In the genomic region with DNA sequence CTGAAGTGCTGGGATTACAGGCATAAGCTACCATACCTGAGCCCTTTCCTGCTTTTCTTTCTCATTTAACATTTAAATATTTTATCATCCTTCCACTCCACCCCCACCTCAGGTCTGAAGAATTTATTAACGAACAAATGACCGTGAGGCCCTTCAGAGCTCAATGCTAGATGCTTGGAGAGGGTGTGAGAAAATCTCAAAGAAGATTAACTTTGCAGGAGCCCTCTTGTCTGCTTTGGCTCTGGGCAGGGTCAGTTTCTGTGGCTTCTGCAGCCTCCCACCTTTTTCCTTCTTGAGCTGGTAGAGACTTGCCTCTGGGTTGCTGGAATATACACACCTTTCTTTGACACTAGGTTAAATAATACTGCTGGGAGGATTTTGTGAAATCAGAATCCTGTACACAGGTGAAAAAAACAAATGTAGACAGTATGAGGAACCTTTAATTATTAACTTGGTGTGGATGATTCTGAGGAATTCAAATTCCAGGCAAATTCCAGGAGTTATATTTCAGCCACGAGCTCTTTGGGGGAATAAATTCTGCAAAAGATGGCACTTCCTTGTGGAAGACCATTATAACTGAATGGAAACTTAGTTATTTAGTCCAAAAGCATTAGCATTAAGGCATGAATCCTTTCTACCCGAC, we compare ENCODE assay signal across 27 cellular contexts. TPM values are rescaled to one million over a fixed set of nuclear protein-coding genes. Genes with fewer than 3 reads are reported as not detected.
DNase-seq lines count a peak whose midpoint lies in the region; ATAC-seq, FAIRE-seq and TF ChIP-seq lines count a peak whose summit lies in the region.
"Had no signal": no experiment of that assay in that cellular context is flagged by ENCODE, and none has a peak within 500 bp of the region (broad histone marks: within the 10 kb centered on the region; RNA-seq: fewer than 3 reads in every experiment).

No MANE protein-coding gene starts in this region.

- no peak for TF ChIP-seq CTCF in bronchial epithelial cell (IDR thresholded peaks at IDR 0.05; ENCODE audit: insufficient read depth, low read length, severe bottlenecking)
- no peak for TF ChIP-seq CTCF in GM13976 (IDR thresholded peaks at IDR 0.05; ENCODE audit: borderline replicate concordance, control extremely low read depth, extremely low read depth, insufficient read depth, missing control alignments)

- no peaks in the 10 kb centered on the region for H3K36me3 ChIP-seq in bronchial epithelial cell (ENCODE audit: control insufficient read depth, insufficient read depth, low read length)
- H3K36me3 ChIP-seq: gastroesophageal sphincter, MG63, SJSA1, thyroid gland had no signal

- no peak for TF ChIP-seq EP300 in Ishikawa (IDR thresholded peaks at IDR 0.05; ENCODE audit: borderline replicate concordance)

- ATAC-seq in left colon (no peak), GM18498 (IDR thresholded peaks at IDR 0.05; ENCODE audit: unreplicated experiment) (no peak)
- ATAC-seq: gastroesophageal sphincter had no signal

- no peak for TF ChIP-seq RAD21 in Ishikawa (IDR thresholded peaks at IDR 0.05; ENCODE audit: low read depth)

- no peak for FAIRE-seq in bronchial epithelial cell (lab: Jason Lieb, UNC)
- FAIRE-seq: GM12892, HTR-8/SVneo, islet of Langerhans had no signal

- intact Hi-C loops in left colon (cut with DNase I, micrococcal nuclease) = no loop called here

- H3K27me3 ChIP-seq in bronchial epithelial cell (ENCODE audit: control insufficient read depth, insufficient read depth, low read length) = no peaks in the 10 kb centered on the region
- H3K27me3 ChIP-seq: gastroesophageal sphincter, MG63, SJSA1, thyroid gland had no signal

- H3K4me3 ChIP-seq in bronchial epithelial cell (ENCODE audit: low read depth, low read length) = no peak overlapping the region
- H3K4me3 ChIP-seq: gastroesophageal sphincter, MG63, SJSA1, skin epidermis, thyroid gland had no signal

- DNase-seq in bronchial epithelial cell (ENCODE audit: low read depth) (peak; percentile 35), left kidney (ENCODE audit: low read depth, low spot score) (peak; percentile 50), renal cortical epithelial cell (ENCODE audit: low read depth) (peak; percentile 91), left colon (no peak), SW480 (ENCODE audit: low spot score) (no peak), GM13976 (ENCODE audit: low spot score) (no peak)
- DNase-seq: activated CD4-positive, alpha-beta T cell treated with anti-CD3 and anti-CD28 coated beads, Interleukin-2, amount 50 U/mL, for 4 hours; activated CD8-positive, alpha-beta memory T cell treated with anti-CD3 and anti-CD28 coated beads, Interleukin-2, amount 50 U/mL, for 4 hours; amygdala; CD4-positive, CD25-positive, alpha-beta regulatory T cell; central memory CD4-positive, alpha-beta T cell; DMS 273 treated with DMSO at 0.1 percent for 48 hours; H9; KG1; MG63; NCI-H1105 treated with DMSO at 0.1 percent for 48 hours; NCI-H2029; NCI-H69; thyroid gland had no signal

- in situ Hi-C loops in GM13976 (cut with MboI; ENCODE audit: low sequenced_read_pairs, unreplicated experiment) = no loop called here

TF ChIP-seq in Ishikawa, 13 proteins besides CTCF, POLR2A, EP300 and RAD21:
- TF ChIP-seq ZBTB7A (IDR thresholded peaks at IDR 0.05; ENCODE audit: low read depth) (no peak), NFIC (IDR thresholded peaks at IDR 0.05) (no peak), TEAD4 (IDR thresholded peaks at IDR 0.05) (peak; percentile 60), YY1 (IDR thresholded peaks at IDR 0.05; ENCODE audit: low read depth) (no peak), MAX (IDR thresholded peaks at IDR 0.05) (no peak), CREB1 (IDR thresholded peaks at IDR 0.05; ENCODE audit: low read depth) (no peak)
- TF ChIP-seq, protein P1, sequence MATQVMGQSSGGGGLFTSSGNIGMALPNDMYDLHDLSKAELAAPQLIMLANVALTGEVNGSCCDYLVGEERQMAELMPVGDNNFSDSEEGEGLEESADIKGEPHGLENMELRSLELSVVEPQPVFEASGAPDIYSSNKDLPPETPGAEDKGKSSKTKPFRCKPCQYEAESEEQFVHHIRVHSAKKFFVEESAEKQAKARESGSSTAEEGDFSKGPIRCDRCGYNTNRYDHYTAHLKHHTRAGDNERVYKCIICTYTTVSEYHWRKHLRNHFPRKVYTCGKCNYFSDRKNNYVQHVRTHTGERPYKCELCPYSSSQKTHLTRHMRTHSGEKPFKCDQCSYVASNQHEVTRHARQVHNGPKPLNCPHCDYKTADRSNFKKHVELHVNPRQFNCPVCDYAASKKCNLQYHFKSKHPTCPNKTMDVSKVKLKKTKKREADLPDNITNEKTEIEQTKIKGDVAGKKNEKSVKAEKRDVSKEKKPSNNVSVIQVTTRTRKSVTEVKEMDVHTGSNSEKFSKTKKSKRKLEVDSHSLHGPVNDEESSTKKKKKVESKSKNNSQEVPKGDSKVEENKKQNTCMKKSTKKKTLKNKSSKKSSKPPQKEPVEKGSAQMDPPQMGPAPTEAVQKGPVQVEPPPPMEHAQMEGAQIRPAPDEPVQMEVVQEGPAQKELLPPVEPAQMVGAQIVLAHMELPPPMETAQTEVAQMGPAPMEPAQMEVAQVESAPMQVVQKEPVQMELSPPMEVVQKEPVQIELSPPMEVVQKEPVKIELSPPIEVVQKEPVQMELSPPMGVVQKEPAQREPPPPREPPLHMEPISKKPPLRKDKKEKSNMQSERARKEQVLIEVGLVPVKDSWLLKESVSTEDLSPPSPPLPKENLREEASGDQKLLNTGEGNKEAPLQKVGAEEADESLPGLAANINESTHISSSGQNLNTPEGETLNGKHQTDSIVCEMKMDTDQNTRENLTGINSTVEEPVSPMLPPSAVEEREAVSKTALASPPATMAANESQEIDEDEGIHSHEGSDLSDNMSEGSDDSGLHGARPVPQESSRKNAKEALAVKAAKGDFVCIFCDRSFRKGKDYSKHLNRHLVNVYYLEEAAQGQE (IDR thresholded peaks at IDR 0.05; ENCODE audit: low read depth) = no peak

RNA-seq across cellular contexts. Expression of gene ZBTB44, which starts 3.4 kb away (rescaled TPM):
- total RNA-seq in bronchial epithelial cell = 19.1 and 28.4 TPM in 2 replicates
- 29.3 and 94.3 TPM in 2 replicates for total RNA-seq in renal cortical epithelial cell
- 10 to 100 TPM; 23.3 to 30.2 TPM for total RNA-seq in left colon

Comparison
In these comparisons a context has a peak if more than half of its experiments do, and no peak if none do; other contexts are left out.
1. DNase-seq: peak in bronchial epithelial cell (single experiment), left kidney (single experiment) and renal cortical epithelial cell (single experiment); none in left colon (0 of 2), SW480 (single experiment) and GM13976 (single experiment).